1 cellular context compared by ENCODE assay signal in the genomic region with DNA sequence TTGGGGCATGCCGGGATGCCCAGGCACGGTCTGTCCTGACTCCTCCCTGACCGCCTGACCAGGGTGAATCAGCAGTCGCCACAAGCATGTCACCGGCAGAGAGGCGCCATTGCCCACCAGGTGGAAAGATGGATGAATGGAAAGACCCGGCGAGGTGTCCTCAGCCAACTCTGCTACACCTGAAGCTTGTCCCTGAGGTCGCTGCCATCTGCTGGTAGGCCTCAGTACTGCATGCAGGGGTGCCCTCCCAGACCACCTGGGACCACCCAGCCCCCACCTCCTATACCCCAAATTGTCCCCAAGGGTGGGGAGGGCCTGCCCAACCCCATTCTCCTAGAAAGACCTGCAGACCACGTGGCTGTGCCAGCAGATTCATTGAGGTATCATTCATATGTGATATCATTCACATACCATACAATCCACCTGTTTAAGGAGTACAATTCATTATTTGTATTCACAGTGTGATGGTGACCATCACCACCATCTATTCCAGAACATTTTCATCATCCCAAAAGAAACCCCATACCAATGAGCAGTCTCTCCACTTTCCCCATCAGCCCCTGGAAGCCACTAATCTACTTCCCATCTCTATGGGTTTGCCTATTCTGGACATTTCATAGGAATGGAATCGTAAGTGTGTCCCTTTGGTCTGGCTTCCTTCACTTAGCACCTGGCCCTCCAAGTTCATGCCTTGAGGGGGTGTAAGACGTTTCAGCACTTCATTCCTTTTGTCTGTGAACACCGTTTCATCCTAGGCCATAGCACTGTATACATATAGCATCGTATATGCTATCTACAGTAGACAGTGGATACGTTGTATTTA.
A peak's percentile ranks its signal among the peaks of the same experiment; 100 is the strongest.
TF ChIP-seq lines count a peak whose summit lies in the region.

No MANE protein-coding gene starts in this region.

TF ChIP-seq in GM23338, 12 proteins besides CTCF, POLR2A, EP300 and RAD21 (continued from another document):
- TF ChIP-seq, protein P1, sequence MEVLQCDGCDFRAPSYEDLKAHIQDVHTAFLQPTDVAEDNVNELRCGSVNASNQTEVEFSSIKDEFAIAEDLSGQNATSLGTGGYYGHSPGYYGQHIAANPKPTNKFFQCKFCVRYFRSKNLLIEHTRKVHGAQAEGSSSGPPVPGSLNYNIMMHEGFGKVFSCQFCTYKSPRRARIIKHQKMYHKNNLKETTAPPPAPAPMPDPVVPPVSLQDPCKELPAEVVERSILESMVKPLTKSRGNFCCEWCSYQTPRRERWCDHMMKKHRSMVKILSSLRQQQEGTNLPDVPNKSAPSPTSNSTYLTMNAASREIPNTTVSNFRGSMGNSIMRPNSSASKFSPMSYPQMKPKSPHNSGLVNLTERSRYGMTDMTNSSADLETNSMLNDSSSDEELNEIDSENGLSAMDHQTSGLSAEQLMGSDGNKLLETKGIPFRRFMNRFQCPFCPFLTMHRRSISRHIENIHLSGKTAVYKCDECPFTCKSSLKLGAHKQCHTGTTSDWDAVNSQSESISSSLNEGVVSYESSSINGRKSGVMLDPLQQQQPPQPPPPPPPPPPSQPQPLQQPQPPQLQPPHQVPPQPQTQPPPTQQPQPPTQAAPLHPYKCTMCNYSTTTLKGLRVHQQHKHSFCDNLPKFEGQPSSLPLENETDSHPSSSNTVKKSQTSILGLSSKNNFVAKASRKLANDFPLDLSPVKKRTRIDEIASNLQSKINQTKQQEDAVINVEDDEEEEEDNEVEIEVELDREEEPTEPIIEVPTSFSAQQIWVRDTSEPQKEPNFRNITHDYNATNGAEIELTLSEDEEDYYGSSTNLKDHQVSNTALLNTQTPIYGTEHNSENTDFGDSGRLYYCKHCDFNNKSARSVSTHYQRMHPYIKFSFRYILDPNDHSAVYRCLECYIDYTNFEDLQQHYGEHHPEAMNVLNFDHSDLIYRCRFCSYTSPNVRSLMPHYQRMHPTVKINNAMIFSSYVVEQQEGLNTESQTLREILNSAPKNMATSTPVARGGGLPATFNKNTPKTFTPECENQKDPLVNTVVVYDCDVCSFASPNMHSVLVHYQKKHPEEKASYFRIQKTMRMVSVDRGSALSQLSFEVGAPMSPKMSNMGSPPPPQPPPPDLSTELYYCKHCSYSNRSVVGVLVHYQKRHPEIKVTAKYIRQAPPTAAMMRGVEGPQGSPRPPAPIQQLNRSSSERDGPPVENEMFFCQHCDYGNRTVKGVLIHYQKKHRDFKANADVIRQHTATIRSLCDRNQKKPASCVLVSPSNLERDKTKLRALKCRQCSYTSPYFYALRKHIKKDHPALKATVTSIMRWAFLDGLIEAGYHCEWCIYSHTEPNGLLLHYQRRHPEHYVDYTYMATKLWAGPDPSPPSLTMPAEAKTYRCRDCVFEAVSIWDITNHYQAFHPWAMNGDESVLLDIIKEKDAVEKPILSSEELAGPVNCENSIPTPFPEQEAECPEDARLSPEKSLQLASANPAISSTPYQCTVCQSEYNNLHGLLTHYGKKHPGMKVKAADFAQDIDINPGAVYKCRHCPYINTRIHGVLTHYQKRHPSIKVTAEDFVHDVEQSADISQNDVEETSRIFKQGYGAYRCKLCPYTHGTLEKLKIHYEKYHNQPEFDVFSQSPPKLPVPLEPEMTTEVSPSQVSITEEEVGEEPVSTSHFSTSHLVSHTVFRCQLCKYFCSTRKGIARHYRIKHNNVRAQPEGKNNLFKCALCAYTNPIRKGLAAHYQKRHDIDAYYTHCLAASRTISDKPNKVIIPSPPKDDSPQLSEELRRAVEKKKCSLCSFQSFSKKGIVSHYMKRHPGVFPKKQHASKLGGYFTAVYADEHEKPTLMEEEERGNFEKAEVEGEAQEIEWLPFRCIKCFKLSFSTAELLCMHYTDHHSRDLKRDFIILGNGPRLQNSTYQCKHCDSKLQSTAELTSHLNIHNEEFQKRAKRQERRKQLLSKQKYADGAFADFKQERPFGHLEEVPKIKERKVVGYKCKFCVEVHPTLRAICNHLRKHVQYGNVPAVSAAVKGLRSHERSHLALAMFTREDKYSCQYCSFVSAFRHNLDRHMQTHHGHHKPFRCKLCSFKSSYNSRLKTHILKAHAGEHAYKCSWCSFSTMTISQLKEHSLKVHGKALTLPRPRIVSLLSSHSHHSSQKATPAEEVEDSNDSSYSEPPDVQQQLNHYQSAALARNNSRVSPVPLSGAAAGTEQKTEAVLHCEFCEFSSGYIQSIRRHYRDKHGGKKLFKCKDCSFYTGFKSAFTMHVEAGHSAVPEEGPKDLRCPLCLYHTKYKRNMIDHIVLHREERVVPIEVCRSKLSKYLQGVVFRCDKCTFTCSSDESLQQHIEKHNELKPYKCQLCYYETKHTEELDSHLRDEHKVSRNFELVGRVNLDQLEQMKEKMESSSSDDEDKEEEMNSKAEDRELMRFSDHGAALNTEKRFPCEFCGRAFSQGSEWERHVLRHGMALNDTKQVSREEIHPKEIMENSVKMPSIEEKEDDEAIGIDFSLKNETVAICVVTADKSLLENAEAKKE (CRISPR knock-in tag; IDR thresholded peaks at IDR 0.05): 0 out of 2 replicates have a peak, but pooled peaks have one; percentile 35
- no peak for TF ChIP-seq EZH2 (IDR thresholded peaks at IDR 0.05; ENCODE audit: low read depth, unreplicated experiment)
